ENCODE assay signal across 13 cellular contexts in genomic region chr19:1748115-1748702, GRCh38. TPM values are rescaled to one million over a fixed set of nuclear protein-coding genes. Genes with fewer than 3 reads are reported as not detected.
DNase-seq lines count a peak whose midpoint lies in the region; ATAC-seq and TF ChIP-seq lines count a peak whose summit lies in the region.
"Had no signal": no experiment of that assay in that cellular context is flagged by ENCODE, and none has a peak within 500 bp of the region (broad histone marks: within the 10 kb centered on the region; RNA-seq: fewer than 3 reads in every experiment).

No MANE protein-coding gene starts in this region.

- H3K27me3 Mint-ChIP-seq in brain, result peaks cover 75% of the 10 kb centered on the region

- CTCF ChIA-PET in HEK293 (lab: Yijun Ruan, JAX), result no interaction called here

- intact Hi-C loops in adrenal gland (cut with DNase I), result no loop called here
- intact Hi-C loops in heart left ventricle (cut with DNase I), result no loop called here

- H3K27ac ChIP-seq in DOHH2 (ENCODE audit: low read depth, low read length), result no peak overlapping the region
- H3K27ac ChIP-seq in HEK293 (ENCODE audit: extremely low read depth, low read depth, low read length), result peak overlapping the region; percentile 28; the same call in 1 of the 2 replicates
- H3K27ac ChIP-seq in adrenal gland, result no peak overlapping the region
- no peak overlapping the region for H3K27ac ChIP-seq in heart left ventricle
- H3K27ac ChIP-seq: upper lobe of right lung had no signal

- H3K9me3 ChIP-seq in DOHH2 (ENCODE audit: control insufficient read depth, insufficient read depth, low read length) (no peaks in the 10 kb centered on the region), HEK293 (ENCODE audit: control insufficient read depth, insufficient read depth, low read depth, low read length) (no peaks in the 10 kb centered on the region), adrenal gland (replicated peaks in 1 of 3) (no peaks in the 10 kb centered on the region), heart left ventricle (no peaks in the 10 kb centered on the region)
- H3K9me3 ChIP-seq: upper lobe of right lung had no signal

- H3K4me3 ChIP-seq in DOHH2 (ENCODE audit: low read length), result peak overlapping the region; percentile 42
- no peak overlapping the region for H3K4me3 ChIP-seq in HEK293 (ENCODE audit: low read depth, low read length)
- H3K4me3 ChIP-seq in adrenal gland, result no peak overlapping the region
- peak overlapping the region in 2 of 12 donors; percentile 2 to 17 for H3K4me3 ChIP-seq in heart left ventricle
- H3K4me3 ChIP-seq: lung, upper lobe of right lung had no signal

- H3K27me3 ChIP-seq in DOHH2 (ENCODE audit: control insufficient read depth, low read length) (peaks cover 74% of the 10 kb centered on the region), adrenal gland (peaks cover 84% of the 10 kb centered on the region), heart left ventricle (peaks cover 60 to 95% (median 88%) of the 10 kb centered on the region in 9 donors)

- H4K20me1 ChIP-seq in DOHH2 (ENCODE audit: control insufficient read depth, insufficient read depth, low read depth, low read length), result 0 out of 2 replicates have a peak, but pooled peaks cover 3% of the 10 kb centered on the region

- no peak for TF ChIP-seq POLR2A in adrenal gland (IDR thresholded peaks at IDR 0.05)
- no peak for TF ChIP-seq POLR2A in heart left ventricle (IDR thresholded peaks at IDR 0.05)

- peaks cover 19% of the 10 kb centered on the region for H3K4me1 Mint-ChIP-seq in brain

- no peaks in the 10 kb centered on the region for H3K9me2 ChIP-seq in DOHH2 (replicated peaks; ENCODE audit: control insufficient read depth, low read length)

- H3K36me3 Mint-ChIP-seq in brain, result no peaks in the 10 kb centered on the region

- POLR2A ChIA-PET in HEK293 (lab: Yijun Ruan, JAX), result interaction anchor here (0.7 to 1.9 kb wide), 3 partner anchors 7 to 26 kb away, joined by 4 to 8 read pairs (median 7); no protein-coding TSS in a partner anchor

- no peaks in the 10 kb centered on the region for H3F3A ChIP-seq in DOHH2 (ENCODE audit: control insufficient read depth, insufficient read depth)

- peak overlapping the region in 3 of 5 experiments; percentile 42 to 69 (median 52) for H3K4me3 Mint-ChIP-seq in brain

- no peak for TF ChIP-seq CTCF in DOHH2 (IDR thresholded peaks at IDR 0.05; ENCODE audit: low read depth, low read length, poor library complexity, severe bottlenecking)
- no peak for TF ChIP-seq CTCF in HEK293 (tag by site-specific recombination; IDR thresholded peaks at IDR 0.05)
- no peak for TF ChIP-seq CTCF in brain (conservative IDR thresholded peaks at IDR 0.05)
- TF ChIP-seq CTCF in adrenal gland (IDR thresholded peaks at IDR 0.05), result no peak
- TF ChIP-seq CTCF in heart left ventricle (IDR thresholded peaks at IDR 0.05), result no peak

- H3K4me1 ChIP-seq in DOHH2 (ENCODE audit: control insufficient read depth, low read length), result peaks cover 30% of the 10 kb centered on the region
- peaks cover 12% of the 10 kb centered on the region; the same call in 1 of the 2 replicates for H3K4me1 ChIP-seq in HEK293 (ENCODE audit: control insufficient read depth, insufficient read depth, low read length)
- peaks cover 0 to 12% of the 10 kb centered on the region in 2 donors for H3K4me1 ChIP-seq in adrenal gland (replicated peaks in 1 of 2)
- H3K4me1 ChIP-seq in heart left ventricle, result peaks cover 3 to 35% (median 15%) of the 10 kb centered on the region in 12 donors

- DNase-seq in mucosa of gallbladder (ENCODE audit: low spot score) (peak; percentile 40), adrenal gland (no peak), heart left ventricle (no peak)
- DNase-seq: GF-D8; stimulated activated CD4-positive, alpha-beta T cell treated with anti-CD3 and anti-CD28 coated beads, Interleukin-2, amount 100 ng/mL, for 48 hours; upper lobe of right lung had no signal

- H3K27ac Mint-ChIP-seq in brain, result no peak overlapping the region

- ATAC-seq in HG03442 (IDR thresholded peaks at IDR 0.05; ENCODE audit: unreplicated experiment) (no peak), heart left ventricle (no peak), GM19463 (IDR thresholded peaks at IDR 0.05; ENCODE audit: unreplicated experiment) (no peak)

- no peaks in the 10 kb centered on the region for H3K79me2 ChIP-seq in DOHH2 (ENCODE audit: control insufficient read depth, low read length)

- H3K4me2 ChIP-seq in DOHH2 (ENCODE audit: low read length), result peak overlapping the region; percentile 62

- 0 to 3% (median 1%) methylated on average over 3 to 48 of the region's 48 CpGs for WGBS in adrenal gland, 4 donors
- WGBS in heart left ventricle, 4 donors, result 1 to 2% (median 2%) methylated on average over 20 to 48 of the region's 48 CpGs

- H3K36me3 ChIP-seq in DOHH2 (ENCODE audit: control insufficient read depth, low read length), result no peaks in the 10 kb centered on the region
- H3K36me3 ChIP-seq in HEK293 (ENCODE audit: control insufficient read depth in 2 of 2, insufficient read depth in 1 of 2, low read length in 2 of 2), result no peaks in the 10 kb centered on the region
- H3K36me3 ChIP-seq in adrenal gland (replicated peaks in 1 of 2), result no peaks in the 10 kb centered on the region
- H3K36me3 ChIP-seq in heart left ventricle, result no peaks in the 10 kb centered on the region
- H3K36me3 ChIP-seq: upper lobe of right lung had no signal

- H3K9me3 Mint-ChIP-seq in brain, result no peaks in the 10 kb centered on the region

TF ChIP-seq in HEK293, 187 proteins besides CTCF, POLR2A, EP300 and RAD21 (continues in another document):
- TF ChIP-seq KLF9 (tag by site-specific recombination; IDR thresholded peaks at IDR 0.05; ENCODE audit: low read depth) (0 out of 2 replicates have a peak, but pooled peaks have one; percentile 13), SP3 (tag by site-specific recombination; IDR thresholded peaks at IDR 0.05) (peak; percentile 68), PATZ1 (tag by site-specific recombination; IDR thresholded peaks at IDR 0.05) (peak; percentile 5; the same call in 1 of the 2 replicates), ZNF335 (tag by site-specific recombination; conservative IDR thresholded peaks at IDR 0.05) (peak; percentile 87), ZNF416 (tag by site-specific recombination; IDR thresholded peaks at IDR 0.05) (no peak), ZNF843 (tag by site-specific recombination; IDR thresholded peaks at IDR 0.05) (no peak), KLF8 (tag by site-specific recombination; IDR thresholded peaks at IDR 0.05) (peak; percentile 24), ZNF558 (tag by site-specific recombination; IDR thresholded peaks at IDR 0.05) (no peak), SCRT2 (tag by site-specific recombination; IDR thresholded peaks at IDR 0.05) (peak; percentile 96), KLF1 (tag by site-specific recombination; IDR thresholded peaks at IDR 0.05) (peak; percentile 97), KLF7 (tag by site-specific recombination; IDR thresholded peaks at IDR 0.05; ENCODE audit: borderline replicate concordance) (peak; percentile 73; the same call in 1 of the 2 replicates)
- TF ChIP-seq, protein P1, sequence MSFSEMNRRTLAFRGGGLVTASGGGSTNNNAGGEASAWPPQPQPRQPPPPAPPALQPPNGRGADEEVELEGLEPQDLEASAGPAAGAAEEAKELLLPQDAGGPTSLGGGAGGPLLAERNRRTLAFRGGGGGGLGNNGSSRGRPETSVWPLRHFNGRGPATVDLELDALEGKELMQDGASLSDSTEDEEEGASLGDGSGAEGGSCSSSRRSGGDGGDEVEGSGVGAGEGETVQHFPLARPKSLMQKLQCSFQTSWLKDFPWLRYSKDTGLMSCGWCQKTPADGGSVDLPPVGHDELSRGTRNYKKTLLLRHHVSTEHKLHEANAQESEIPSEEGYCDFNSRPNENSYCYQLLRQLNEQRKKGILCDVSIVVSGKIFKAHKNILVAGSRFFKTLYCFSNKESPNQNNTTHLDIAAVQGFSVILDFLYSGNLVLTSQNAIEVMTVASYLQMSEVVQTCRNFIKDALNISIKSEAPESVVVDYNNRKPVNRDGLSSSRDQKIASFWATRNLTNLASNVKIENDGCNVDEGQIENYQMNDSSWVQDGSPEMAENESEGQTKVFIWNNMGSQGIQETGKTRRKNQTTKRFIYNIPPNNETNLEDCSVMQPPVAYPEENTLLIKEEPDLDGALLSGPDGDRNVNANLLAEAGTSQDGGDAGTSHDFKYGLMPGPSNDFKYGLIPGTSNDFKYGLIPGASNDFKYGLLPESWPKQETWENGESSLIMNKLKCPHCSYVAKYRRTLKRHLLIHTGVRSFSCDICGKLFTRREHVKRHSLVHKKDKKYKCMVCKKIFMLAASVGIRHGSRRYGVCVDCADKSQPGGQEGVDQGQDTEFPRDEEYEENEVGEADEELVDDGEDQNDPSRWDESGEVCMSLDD (tag by site-specific recombination; IDR thresholded peaks at IDR 0.05), result peak; percentile 54; the same call in 1 of the 2 replicates

RNA-seq across cellular contexts. Expression of gene ONECUT3, which starts 5.1 kb away (rescaled TPM):
- polyA plus RNA-seq in brain (ENCODE audit: insufficient read depth, low read depth, low replicate concordance) (not detected), adrenal gland (under 1 TPM in 1 of 3 donors, not detected in 2; under 0.01 TPM), heart left ventricle (not detected)
- total RNA-seq in mucosa of gallbladder (6.3 TPM), adrenal gland (not detected), heart left ventricle (not detected)
- total RNA-seq: activated CD8-positive, alpha-beta memory T cell treated with anti-CD3 and anti-CD28 coated beads for 36 hours; lung; upper lobe of right lung had no signal
- polyA plus RNA-seq: lung had no signal
